1 cellular context compared by ENCODE assay signal in the genomic region with DNA sequence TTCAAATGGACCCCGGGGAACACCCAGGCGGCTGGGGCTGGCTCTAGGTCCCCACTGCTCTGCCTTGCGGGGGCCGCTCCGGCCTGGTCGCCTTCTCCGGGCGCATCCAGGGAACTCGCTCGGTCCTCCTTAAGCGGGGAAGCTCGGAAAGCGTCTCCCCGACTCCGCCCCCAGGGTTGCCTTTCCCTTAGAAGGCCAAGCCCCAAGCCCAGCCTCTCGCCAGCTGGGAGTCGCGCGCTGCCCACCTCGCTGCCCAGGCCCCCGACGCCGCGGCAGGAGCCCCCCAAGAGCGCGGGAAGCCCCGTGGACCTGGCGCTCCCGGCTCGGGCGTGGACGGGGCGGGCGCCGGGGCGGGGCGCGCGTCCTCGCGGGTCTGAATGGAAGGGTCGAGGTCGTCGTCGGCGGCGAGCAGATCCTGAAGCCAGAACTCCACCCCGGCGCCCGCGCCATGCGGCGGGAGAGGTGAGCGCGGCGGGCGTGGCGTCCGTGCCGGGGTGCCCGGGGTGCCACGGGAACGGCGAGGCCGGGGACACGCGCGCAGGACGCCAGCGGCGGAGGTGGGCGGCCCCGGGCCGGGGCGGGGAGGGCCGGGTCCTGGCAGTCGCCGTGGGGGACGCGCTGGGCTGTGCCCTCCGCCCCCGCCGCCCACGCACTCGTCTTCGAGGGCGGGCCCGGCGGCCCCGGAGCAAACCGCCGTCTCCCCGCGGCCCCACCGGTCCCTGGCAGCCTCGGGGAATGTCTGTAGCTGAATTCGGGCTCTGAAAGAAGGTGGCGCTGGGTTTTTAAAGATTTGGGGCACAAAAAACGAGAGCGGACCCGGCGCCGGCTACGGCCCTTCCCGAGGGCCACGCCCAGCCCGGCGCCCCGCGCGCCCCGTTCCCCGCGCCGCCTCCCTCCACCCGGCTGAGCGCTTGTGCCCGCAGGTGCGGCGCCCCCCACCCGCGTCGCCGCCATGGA.
TF ChIP-seq lines count a peak whose summit lies in the region.

Gene BOK, plus strand, starts transcription at position 214 of the 957 bp plus-strand sequence. Its CDS starts 739 bp downstream, at position 953.

TF ChIP-seq in K562, 482 proteins besides CTCF, POLR2A, EP300 and RAD21 (continued from another document):
- TF ChIP-seq MEF2A (IDR thresholded peaks at IDR 0.05; ENCODE audit: control insufficient read depth, low read depth, low read length) (no peak), NFATC3 (IDR thresholded peaks at IDR 0.05) (no peak), FOXP4 (CRISPR knock-in tag; IDR thresholded peaks at IDR 0.05; ENCODE audit: borderline replicate concordance) (no peak), HDGF (IDR thresholded peaks at IDR 0.05) (no peak), RB1 (IDR thresholded peaks at IDR 0.05; ENCODE audit: low read depth) (0 out of 2 replicates have a peak, but pooled peaks have one; percentile 35), RERE (CRISPR knock-in tag; IDR thresholded peaks at IDR 0.05; ENCODE audit: borderline replicate concordance) (no peak), EGR1 (conservative IDR thresholded peaks at IDR 0.05) (peak; percentile 96), HNRNPLL (IDR thresholded peaks at IDR 0.05; ENCODE audit: low read depth, low read length, poor library complexity, severe bottlenecking) (peak; percentile 16), ZBTB7A (IDR thresholded peaks at IDR 0.05; ENCODE audit: borderline replicate concordance, control insufficient read depth, low read depth, low read length) (peak; percentile 59; the same call in 1 of the 2 replicates)
- TF ChIP-seq, protein P1, sequence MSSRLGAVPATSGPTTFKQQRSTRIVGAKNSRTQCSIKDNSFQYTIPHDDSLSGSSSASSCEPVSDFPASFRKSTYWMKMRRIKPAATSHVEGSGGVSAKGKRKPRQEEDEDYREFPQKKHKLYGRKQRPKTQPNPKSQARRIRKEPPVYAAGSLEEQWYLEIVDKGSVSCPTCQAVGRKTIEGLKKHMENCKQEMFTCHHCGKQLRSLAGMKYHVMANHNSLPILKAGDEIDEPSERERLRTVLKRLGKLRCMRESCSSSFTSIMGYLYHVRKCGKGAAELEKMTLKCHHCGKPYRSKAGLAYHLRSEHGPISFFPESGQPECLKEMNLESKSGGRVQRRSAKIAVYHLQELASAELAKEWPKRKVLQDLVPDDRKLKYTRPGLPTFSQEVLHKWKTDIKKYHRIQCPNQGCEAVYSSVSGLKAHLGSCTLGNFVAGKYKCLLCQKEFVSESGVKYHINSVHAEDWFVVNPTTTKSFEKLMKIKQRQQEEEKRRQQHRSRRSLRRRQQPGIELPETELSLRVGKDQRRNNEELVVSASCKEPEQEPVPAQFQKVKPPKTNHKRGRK (tag; IDR thresholded peaks at IDR 0.05): no peak
- TF ChIP-seq, protein P2, sequence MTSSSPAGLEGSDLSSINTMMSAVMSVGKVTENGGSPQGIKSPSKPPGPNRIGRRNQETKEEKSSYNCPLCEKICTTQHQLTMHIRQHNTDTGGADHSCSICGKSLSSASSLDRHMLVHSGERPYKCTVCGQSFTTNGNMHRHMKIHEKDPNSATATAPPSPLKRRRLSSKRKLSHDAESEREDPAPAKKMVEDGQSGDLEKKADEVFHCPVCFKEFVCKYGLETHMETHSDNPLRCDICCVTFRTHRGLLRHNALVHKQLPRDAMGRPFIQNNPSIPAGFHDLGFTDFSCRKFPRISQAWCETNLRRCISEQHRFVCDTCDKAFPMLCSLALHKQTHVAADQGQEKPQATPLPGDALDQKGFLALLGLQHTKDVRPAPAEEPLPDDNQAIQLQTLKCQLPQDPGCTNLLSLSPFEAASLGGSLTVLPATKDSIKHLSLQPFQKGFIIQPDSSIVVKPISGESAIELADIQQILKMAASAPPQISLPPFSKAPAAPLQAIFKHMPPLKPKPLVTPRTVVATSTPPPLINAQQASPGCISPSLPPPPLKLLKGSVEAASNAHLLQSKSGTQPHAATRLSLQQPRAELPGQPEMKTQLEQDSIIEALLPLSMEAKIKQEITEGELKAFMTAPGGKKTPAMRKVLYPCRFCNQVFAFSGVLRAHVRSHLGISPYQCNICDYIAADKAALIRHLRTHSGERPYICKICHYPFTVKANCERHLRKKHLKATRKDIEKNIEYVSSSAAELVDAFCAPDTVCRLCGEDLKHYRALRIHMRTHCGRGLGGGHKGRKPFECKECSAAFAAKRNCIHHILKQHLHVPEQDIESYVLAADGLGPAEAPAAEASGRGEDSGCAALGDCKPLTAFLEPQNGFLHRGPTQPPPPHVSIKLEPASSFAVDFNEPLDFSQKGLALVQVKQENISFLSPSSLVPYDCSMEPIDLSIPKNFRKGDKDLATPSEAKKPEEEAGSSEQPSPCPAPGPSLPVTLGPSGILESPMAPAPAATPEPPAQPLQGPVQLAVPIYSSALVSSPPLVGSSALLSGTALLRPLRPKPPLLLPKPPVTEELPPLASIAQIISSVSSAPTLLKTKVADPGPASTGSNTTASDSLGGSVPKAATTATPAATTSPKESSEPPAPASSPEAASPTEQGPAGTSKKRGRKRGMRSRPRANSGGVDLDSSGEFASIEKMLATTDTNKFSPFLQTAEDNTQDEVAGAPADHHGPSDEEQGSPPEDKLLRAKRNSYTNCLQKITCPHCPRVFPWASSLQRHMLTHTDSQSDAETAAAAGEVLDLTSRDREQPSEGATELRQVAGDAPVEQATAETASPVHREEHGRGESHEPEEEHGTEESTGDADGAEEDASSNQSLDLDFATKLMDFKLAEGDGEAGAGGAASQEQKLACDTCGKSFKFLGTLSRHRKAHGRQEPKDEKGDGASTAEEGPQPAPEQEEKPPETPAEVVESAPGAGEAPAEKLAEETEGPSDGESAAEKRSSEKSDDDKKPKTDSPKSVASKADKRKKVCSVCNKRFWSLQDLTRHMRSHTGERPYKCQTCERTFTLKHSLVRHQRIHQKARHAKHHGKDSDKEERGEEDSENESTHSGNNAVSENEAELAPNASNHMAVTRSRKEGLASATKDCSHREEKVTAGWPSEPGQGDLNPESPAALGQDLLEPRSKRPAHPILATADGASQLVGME (CRISPR knock-in tag; IDR thresholded peaks at IDR 0.05): no peak
- TF ChIP-seq, protein P3, sequence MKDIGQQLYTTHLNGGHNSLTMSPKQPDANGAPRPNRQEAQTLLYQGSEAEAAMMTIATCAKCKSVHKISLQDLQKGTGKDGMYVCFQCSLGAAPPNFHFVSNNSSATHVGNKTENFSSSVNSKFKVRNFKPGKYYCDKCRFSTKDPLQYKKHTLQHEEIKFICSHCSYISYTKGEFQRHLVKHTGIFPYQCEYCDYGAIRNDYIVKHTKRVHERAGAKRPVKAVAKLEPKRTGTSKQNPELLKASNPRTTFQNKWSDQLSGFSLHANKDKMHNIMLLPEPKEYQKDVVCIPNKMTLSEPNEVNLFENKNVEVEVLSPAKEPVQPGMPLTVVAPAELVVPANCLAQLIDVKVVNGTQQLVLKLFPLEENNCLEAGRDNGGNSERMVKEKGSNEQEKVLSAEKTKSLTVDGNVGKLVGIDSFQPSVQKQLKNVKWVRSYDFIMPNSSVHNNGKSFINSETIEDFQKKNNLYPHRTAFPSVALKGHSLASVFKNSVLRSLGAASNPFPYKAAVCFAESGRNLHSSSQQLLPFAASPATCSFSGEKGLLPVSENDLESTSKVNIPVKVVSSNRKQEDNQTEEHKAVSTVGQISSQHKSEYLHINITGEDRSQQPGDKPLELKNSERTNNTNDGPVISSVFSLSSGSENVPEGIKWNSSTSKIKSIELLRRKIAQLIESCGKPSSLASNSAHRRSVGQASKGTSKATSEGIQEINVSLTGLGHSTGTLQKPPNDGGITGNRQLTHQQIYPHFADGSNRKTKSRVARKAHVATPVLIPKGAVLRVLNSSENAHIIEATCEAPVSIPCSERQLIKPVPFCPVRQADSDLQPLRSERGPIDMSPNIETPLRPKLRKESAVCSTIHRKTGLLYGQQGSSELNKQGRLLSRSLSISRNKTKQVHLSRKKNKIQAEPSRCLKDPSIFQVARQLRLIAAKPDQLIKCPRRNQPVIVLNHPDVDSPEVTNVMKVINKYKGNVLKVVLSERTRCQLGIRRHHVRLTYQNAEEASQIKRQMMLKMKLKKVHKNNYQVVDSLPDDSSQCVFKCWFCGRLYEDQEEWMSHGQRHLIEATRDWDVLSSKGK (CRISPR knock-in tag; IDR thresholded peaks at IDR 0.05): no peak
